In genomic region chr11:46472662-46472994, GRCh38 we compare ENCODE assay signal across 1 cellular context.
TF ChIP-seq lines count a peak whose summit lies in the region.

No MANE protein-coding gene starts in this region.

TF ChIP-seq in WTC11, 78 proteins besides CTCF, POLR2A, EP300 and RAD21 (continued from another document):
- TF ChIP-seq, protein P1, sequence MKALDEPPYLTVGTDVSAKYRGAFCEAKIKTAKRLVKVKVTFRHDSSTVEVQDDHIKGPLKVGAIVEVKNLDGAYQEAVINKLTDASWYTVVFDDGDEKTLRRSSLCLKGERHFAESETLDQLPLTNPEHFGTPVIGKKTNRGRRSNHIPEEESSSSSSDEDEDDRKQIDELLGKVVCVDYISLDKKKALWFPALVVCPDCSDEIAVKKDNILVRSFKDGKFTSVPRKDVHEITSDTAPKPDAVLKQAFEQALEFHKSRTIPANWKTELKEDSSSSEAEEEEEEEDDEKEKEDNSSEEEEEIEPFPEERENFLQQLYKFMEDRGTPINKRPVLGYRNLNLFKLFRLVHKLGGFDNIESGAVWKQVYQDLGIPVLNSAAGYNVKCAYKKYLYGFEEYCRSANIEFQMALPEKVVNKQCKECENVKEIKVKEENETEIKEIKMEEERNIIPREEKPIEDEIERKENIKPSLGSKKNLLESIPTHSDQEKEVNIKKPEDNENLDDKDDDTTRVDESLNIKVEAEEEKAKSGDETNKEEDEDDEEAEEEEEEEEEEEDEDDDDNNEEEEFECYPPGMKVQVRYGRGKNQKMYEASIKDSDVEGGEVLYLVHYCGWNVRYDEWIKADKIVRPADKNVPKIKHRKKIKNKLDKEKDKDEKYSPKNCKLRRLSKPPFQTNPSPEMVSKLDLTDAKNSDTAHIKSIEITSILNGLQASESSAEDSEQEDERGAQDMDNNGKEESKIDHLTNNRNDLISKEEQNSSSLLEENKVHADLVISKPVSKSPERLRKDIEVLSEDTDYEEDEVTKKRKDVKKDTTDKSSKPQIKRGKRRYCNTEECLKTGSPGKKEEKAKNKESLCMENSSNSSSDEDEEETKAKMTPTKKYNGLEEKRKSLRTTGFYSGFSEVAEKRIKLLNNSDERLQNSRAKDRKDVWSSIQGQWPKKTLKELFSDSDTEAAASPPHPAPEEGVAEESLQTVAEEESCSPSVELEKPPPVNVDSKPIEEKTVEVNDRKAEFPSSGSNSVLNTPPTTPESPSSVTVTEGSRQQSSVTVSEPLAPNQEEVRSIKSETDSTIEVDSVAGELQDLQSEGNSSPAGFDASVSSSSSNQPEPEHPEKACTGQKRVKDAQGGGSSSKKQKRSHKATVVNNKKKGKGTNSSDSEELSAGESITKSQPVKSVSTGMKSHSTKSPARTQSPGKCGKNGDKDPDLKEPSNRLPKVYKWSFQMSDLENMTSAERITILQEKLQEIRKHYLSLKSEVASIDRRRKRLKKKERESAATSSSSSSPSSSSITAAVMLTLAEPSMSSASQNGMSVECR (CRISPR knock-in tag; IDR thresholded peaks at IDR 0.05; ENCODE audit: borderline replicate concordance): no peak
- TF ChIP-seq NR1H2 (CRISPR knock-in tag; IDR thresholded peaks at IDR 0.05) (no peak), ZNF263 (CRISPR knock-in tag; IDR thresholded peaks at IDR 0.05; ENCODE audit: low read depth) (no peak), ELF4 (CRISPR knock-in tag; IDR thresholded peaks at IDR 0.05; ENCODE audit: low read depth) (no peak), ZNF121 (CRISPR knock-in tag; IDR thresholded peaks at IDR 0.05) (no peak), CREB1 (CRISPR knock-in tag; IDR thresholded peaks at IDR 0.05) (no peak), NFATC4 (CRISPR knock-in tag; IDR thresholded peaks at IDR 0.05) (no peak), TP53 (CRISPR knock-in tag; IDR thresholded peaks at IDR 0.05) (no peak), ERG (CRISPR knock-in tag; IDR thresholded peaks at IDR 0.05) (no peak), MYBL2 (CRISPR knock-in tag; IDR thresholded peaks at IDR 0.05) (no peak)
- TF ChIP-seq, protein P2, sequence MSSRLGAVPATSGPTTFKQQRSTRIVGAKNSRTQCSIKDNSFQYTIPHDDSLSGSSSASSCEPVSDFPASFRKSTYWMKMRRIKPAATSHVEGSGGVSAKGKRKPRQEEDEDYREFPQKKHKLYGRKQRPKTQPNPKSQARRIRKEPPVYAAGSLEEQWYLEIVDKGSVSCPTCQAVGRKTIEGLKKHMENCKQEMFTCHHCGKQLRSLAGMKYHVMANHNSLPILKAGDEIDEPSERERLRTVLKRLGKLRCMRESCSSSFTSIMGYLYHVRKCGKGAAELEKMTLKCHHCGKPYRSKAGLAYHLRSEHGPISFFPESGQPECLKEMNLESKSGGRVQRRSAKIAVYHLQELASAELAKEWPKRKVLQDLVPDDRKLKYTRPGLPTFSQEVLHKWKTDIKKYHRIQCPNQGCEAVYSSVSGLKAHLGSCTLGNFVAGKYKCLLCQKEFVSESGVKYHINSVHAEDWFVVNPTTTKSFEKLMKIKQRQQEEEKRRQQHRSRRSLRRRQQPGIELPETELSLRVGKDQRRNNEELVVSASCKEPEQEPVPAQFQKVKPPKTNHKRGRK (CRISPR knock-in tag; IDR thresholded peaks at IDR 0.05; ENCODE audit: borderline replicate concordance): no peak
- TF ChIP-seq, protein P3, sequence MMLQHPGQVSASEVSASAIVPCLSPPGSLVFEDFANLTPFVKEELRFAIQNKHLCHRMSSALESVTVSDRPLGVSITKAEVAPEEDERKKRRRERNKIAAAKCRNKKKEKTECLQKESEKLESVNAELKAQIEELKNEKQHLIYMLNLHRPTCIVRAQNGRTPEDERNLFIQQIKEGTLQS (CRISPR knock-in tag; conservative IDR thresholded peaks at IDR 0.05): no peak
- TF ChIP-seq, protein P4, sequence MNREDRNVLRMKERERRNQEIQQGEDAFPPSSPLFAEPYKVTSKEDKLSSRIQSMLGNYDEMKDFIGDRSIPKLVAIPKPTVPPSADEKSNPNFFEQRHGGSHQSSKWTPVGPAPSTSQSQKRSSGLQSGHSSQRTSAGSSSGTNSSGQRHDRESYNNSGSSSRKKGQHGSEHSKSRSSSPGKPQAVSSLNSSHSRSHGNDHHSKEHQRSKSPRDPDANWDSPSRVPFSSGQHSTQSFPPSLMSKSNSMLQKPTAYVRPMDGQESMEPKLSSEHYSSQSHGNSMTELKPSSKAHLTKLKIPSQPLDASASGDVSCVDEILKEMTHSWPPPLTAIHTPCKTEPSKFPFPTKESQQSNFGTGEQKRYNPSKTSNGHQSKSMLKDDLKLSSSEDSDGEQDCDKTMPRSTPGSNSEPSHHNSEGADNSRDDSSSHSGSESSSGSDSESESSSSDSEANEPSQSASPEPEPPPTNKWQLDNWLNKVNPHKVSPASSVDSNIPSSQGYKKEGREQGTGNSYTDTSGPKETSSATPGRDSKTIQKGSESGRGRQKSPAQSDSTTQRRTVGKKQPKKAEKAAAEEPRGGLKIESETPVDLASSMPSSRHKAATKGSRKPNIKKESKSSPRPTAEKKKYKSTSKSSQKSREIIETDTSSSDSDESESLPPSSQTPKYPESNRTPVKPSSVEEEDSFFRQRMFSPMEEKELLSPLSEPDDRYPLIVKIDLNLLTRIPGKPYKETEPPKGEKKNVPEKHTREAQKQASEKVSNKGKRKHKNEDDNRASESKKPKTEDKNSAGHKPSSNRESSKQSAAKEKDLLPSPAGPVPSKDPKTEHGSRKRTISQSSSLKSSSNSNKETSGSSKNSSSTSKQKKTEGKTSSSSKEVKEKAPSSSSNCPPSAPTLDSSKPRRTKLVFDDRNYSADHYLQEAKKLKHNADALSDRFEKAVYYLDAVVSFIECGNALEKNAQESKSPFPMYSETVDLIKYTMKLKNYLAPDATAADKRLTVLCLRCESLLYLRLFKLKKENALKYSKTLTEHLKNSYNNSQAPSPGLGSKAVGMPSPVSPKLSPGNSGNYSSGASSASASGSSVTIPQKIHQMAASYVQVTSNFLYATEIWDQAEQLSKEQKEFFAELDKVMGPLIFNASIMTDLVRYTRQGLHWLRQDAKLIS (CRISPR knock-in tag; IDR thresholded peaks at IDR 0.05; ENCODE audit: borderline replicate concordance): no peak
- TF ChIP-seq, protein P5, sequence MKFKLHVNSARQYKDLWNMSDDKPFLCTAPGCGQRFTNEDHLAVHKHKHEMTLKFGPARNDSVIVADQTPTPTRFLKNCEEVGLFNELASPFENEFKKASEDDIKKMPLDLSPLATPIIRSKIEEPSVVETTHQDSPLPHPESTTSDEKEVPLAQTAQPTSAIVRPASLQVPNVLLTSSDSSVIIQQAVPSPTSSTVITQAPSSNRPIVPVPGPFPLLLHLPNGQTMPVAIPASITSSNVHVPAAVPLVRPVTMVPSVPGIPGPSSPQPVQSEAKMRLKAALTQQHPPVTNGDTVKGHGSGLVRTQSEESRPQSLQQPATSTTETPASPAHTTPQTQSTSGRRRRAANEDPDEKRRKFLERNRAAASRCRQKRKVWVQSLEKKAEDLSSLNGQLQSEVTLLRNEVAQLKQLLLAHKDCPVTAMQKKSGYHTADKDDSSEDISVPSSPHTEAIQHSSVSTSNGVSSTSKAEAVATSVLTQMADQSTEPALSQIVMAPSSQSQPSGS (CRISPR knock-in tag; IDR thresholded peaks at IDR 0.05; ENCODE audit: borderline replicate concordance, low read depth): no peak
TF ChIP-seq in WTC11: peak in this region for 0.
